Comparison of ENCODE assay signal across 21 cellular contexts in the genomic region with DNA sequence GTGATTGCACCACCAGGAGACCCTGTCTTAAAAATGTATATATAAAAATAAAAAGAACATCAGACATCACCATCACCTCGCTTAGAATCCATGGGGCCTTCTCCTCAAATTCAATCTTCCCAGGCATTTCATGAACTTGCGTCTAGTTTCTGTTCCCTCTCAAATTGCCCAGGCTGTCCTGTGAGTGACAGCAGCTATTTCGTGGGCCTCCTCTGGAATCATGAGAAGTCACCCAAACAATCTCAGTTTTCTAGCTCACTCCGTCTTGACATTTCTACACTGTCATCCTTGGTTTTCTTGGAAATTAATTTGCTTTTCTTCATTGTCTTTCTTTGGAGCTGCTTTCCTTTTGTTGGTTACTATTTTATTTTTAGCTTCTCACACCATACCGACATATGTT.
"Had no signal": no experiment of that assay in that cellular context is flagged by ENCODE, and none has a peak within 500 bp of the region (broad histone marks: within the 10 kb centered on the region; RNA-seq: fewer than 3 reads in every experiment).

No MANE protein-coding gene starts in this region.

- FAIRE-seq: bronchial epithelial cell, small intestine, TTC549 had no signal

- DNase-seq: activated CD4-positive, alpha-beta T cell treated with anti-CD3 and anti-CD28 coated beads for 4 hours; activated CD4-positive, alpha-beta T cell treated with anti-CD3 and anti-CD28 coated beads, Interleukin-2, amount 50 U/mL, for 4 hours; activated effector memory CD4-positive, alpha-beta T cell treated with Interleukin-2 at 50 U/mL for 16 hours; activated naive CD4-positive, alpha-beta T cell treated with Interleukin-2 at 50 U/mL for 16 hours; activated T-cell treated with anti-CD3 and anti-CD28 coated beads for 4 hours; anterior cingulate cortex; effector CD8-positive, alpha-beta T cell; erythroblast; gastrocnemius medialis; glutamatergic neuron; left ventricle myocardium superior; ovary; psoas muscle; sigmoid colon; small intestine; stimulated activated CD4-positive, alpha-beta T cell treated with anti-CD3 and anti-CD28 coated beads, Interleukin-4, amount 100 ng/mL, for 24 hours; stimulated activated naive CD8-positive, alpha-beta T cell treated with anti-CD3 and anti-CD28 coated beads, Interleukin-15, amount 100 ng/mL, for 72 hours; substantia nigra; uterus had no signal
